Comparison of ENCODE assay signal across 33 cellular contexts in the genomic region with DNA sequence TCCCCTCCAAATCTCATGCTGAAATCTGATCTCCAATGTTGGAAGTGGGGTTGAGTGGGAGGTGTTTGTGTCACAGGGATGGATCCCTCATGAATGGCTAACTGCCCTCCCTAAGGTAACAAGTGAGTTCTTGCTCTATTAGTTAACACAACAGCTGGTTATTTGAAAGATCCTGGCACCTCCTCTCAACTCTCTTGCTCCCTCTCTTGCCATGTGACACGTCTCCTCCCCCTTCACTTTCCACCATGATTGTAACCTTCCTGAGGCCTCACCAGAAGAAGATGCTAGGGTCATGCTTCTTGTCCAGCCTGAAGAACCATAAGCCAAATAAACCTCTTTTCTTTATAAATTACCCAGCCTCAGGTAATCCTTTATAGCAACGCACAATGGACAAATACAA. TPM values are rescaled to one million over a fixed set of nuclear protein-coding genes. Genes with fewer than 3 reads are reported as not detected.
"Had no signal": no experiment of that assay in that cellular context is flagged by ENCODE, and none has a peak within 500 bp of the region (broad histone marks: within the 10 kb centered on the region; RNA-seq: fewer than 3 reads in every experiment).

No MANE protein-coding gene starts in this region.

- H3K4me3 ChIP-seq: pancreas, prostate gland, right lobe of liver, sigmoid colon, skin epidermis, smooth muscle cell, stomach, thoracic aorta, thyroid gland, tibial nerve, upper lobe of left lung, vagina had no signal

- H3K36me3 ChIP-seq: neutrophil, pancreas, prostate gland, right lobe of liver, sigmoid colon, stomach, thoracic aorta, thyroid gland, tibial nerve, upper lobe of left lung, vagina had no signal

- H3K9me3 ChIP-seq: neutrophil, pancreas, prostate gland, right lobe of liver, sigmoid colon, stomach, thoracic aorta, thyroid gland, tibial nerve, upper lobe of left lung, vagina had no signal

- H3K9me3 Mint-ChIP-seq: naive thymus-derived CD8-positive, alpha-beta T cell; natural killer cell treated with Interleukin-12 subunit alpha and Interleukin-12 subunit beta and Interleukin-15 and Interleukin-18, amount 100 ng/mL, for 72 hours; nephron progenitor cell; neural crest cell; stimulated activated effector memory CD8-positive, alpha-beta T cell treated with anti-CD3 and anti-CD28 coated beads, Interleukin-12 subunit alpha, Interleukin-12 subunit beta, amount 100 ng/mL, for 72 hours; stimulated activated naive CD8-positive, alpha-beta T cell treated with anti-CD3 and anti-CD28 coated beads, Interleukin-15, Interleukin-2, amounts not matched to agents 100 ng/mL and 50 ng/mL, for 24 hours had no signal

- H3K4me1 ChIP-seq: pancreas, prostate gland, right lobe of liver, sigmoid colon, stomach, thyroid gland, tibial nerve, upper lobe of left lung, vagina had no signal

- DNase-seq: naive thymus-derived CD8-positive, alpha-beta T cell; nephron progenitor cell; nucleus accumbens; pancreas; right cardiac atrium; right lobe of liver; sigmoid colon; stimulated activated CD4-positive, alpha-beta T cell treated with anti-CD3 and anti-CD28 coated beads, Interleukin-15, amount 100 ng/mL, for 24 hours; stimulated activated CD4-positive, alpha-beta T cell treated with anti-CD3 and anti-CD28 coated beads, Interleukin-2, amount 100 ng/mL, for 24 hours; stimulated activated CD4-positive, alpha-beta T cell treated with anti-CD3 and anti-CD28 coated beads, Interleukin-2, amount 100 ng/mL, for 48 hours; stimulated activated CD4-positive, alpha-beta T cell treated with anti-CD3 and anti-CD28 coated beads, Interleukin-4, amount 100 ng/mL, for 24 hours; stimulated activated naive B cell treated with anti-CD40 and anti-IgM and Interleukin-4, amounts not matched to agents 10 μg/mL and 1 μg/mL and 100 μg/mL, for 72 hours; stimulated activated naive CD4-positive, alpha-beta T cell treated with Interleukin-2 at 50 U/mL for 16 hours; stomach; thyroid gland; trophoblast cell; upper lobe of left lung had no signal

- H3K4me3 Mint-ChIP-seq: naive thymus-derived CD8-positive, alpha-beta T cell; natural killer cell treated with Interleukin-12 subunit alpha and Interleukin-12 subunit beta and Interleukin-15 and Interleukin-18, amount 100 ng/mL, for 72 hours; nephron progenitor cell; neural crest cell; stimulated activated effector memory CD8-positive, alpha-beta T cell treated with anti-CD3 and anti-CD28 coated beads, Interleukin-12 subunit alpha, Interleukin-12 subunit beta, amount 100 ng/mL, for 72 hours; stimulated activated naive B cell treated with anti-CD40 and anti-IgM and Interleukin-4, amounts not matched to agents 10 μg/mL and 1 μg/mL and 100 μg/mL, for 72 hours; stimulated activated naive CD8-positive, alpha-beta T cell treated with anti-CD3 and anti-CD28 coated beads, Interleukin-15, Interleukin-2, amounts not matched to agents 100 ng/mL and 50 ng/mL, for 24 hours had no signal

- H3K27ac ChIP-seq: neutrophil, pancreas, prostate gland, right lobe of liver, sigmoid colon, skin epidermis, stomach, thoracic aorta, thyroid gland, tibial nerve, upper lobe of left lung, vagina had no signal

- H3K27ac Mint-ChIP-seq: naive thymus-derived CD8-positive, alpha-beta T cell; natural killer cell treated with Interleukin-12 subunit alpha and Interleukin-12 subunit beta and Interleukin-15 and Interleukin-18, amount 100 ng/mL, for 72 hours; nephron progenitor cell; stimulated activated effector memory CD8-positive, alpha-beta T cell treated with anti-CD3 and anti-CD28 coated beads, Interleukin-12 subunit alpha, Interleukin-12 subunit beta, amount 100 ng/mL, for 72 hours; stimulated activated naive B cell treated with anti-CD40 and anti-IgM and Interleukin-4, amounts not matched to agents 10 μg/mL and 1 μg/mL and 100 μg/mL, for 72 hours; stimulated activated naive CD8-positive, alpha-beta T cell treated with anti-CD3 and anti-CD28 coated beads, Interleukin-15, Interleukin-2, amounts not matched to agents 100 ng/mL and 50 ng/mL, for 24 hours had no signal

- H3K27me3 ChIP-seq: pancreas, right lobe of liver, sigmoid colon, stomach, thyroid gland, tibial nerve, upper lobe of left lung, vagina had no signal

- ATAC-seq: naive thymus-derived CD8-positive, alpha-beta T cell; natural killer cell treated with Interleukin-12 subunit alpha and Interleukin-12 subunit beta and Interleukin-15 and Interleukin-18, amount 100 ng/mL, for 72 hours; pancreas; right cardiac atrium; right lobe of liver; stimulated activated effector memory CD8-positive, alpha-beta T cell treated with anti-CD3 and anti-CD28 coated beads, Interleukin-12 subunit alpha, Interleukin-12 subunit beta, amount 100 ng/mL, for 72 hours; stimulated activated naive B cell treated with anti-CD40 and anti-IgM and Interleukin-4, amounts not matched to agents 10 μg/mL and 1 μg/mL and 100 μg/mL, for 72 hours had no signal

- H3K36me3 Mint-ChIP-seq: naive thymus-derived CD8-positive, alpha-beta T cell; natural killer cell treated with Interleukin-12 subunit alpha and Interleukin-12 subunit beta and Interleukin-15 and Interleukin-18, amount 100 ng/mL, for 72 hours; stimulated activated effector memory CD8-positive, alpha-beta T cell treated with anti-CD3 and anti-CD28 coated beads, Interleukin-12 subunit alpha, Interleukin-12 subunit beta, amount 100 ng/mL, for 72 hours; stimulated activated naive B cell treated with anti-CD40 and anti-IgM and Interleukin-4, amounts not matched to agents 10 μg/mL and 1 μg/mL and 100 μg/mL, for 72 hours had no signal

- H3K4me1 Mint-ChIP-seq: naive thymus-derived CD8-positive, alpha-beta T cell; nephron progenitor cell; neural crest cell; stimulated activated effector memory CD8-positive, alpha-beta T cell treated with anti-CD3 and anti-CD28 coated beads, Interleukin-12 subunit alpha, Interleukin-12 subunit beta, amount 100 ng/mL, for 72 hours; stimulated activated naive B cell treated with anti-CD40 and anti-IgM and Interleukin-4, amounts not matched to agents 10 μg/mL and 1 μg/mL and 100 μg/mL, for 72 hours had no signal

RNA-seq across cellular contexts. Expression of gene AMPD1, which starts 54.0 kb away (rescaled TPM):
- total RNA-seq: naive thymus-derived CD8-positive, alpha-beta T cell; natural killer cell treated with Interleukin-12 subunit alpha and Interleukin-12 subunit beta and Interleukin-15 and Interleukin-18, amount 100 ng/mL, for 72 hours; neural crest cell; omental fat pad; osteocyte; posterior vena cava; renal cortical epithelial cell; right cardiac atrium; sigmoid colon; smooth muscle cell; stomach; temporal lobe; thyroid gland; tibial nerve; vagina had no signal
- polyA plus RNA-seq: naive thymus-derived CD8-positive, alpha-beta T cell; pancreas; right cardiac atrium; smooth muscle cell had no signal
